ENCODE assay signal across 26 cellular contexts in the genomic region with DNA sequence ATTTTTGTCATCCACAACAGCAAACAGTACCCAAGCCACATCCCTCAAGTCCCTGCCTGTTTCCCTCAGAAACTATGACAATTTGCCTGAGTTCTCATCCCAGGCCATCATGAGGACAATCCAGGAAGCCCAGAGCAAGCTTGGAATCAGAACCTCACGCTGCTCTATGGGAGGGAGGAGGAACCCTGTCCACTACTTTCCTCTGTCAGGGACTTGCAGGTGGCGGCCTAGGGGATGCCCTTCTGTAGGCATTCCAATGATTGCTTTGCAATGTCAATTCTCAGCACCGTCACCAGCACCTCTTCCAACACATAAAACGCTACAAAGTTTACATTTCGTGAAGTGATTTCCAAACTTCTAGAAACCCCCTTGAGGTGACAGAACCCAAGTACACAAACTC.
"Had no signal": no experiment of that assay in that cellular context is flagged by ENCODE, and none has a peak within 500 bp of the region (broad histone marks: within the 10 kb centered on the region; RNA-seq: fewer than 3 reads in every experiment).

No MANE protein-coding gene starts in this region.

- H3K9me3 ChIP-seq: left ventricle myocardium inferior, neutrophil, ovary, right atrium auricular region, stomach, testis, thyroid gland, transverse colon, uterus had no signal

- H3K27me3 ChIP-seq: neural progenitor cell, neutrophil, ovary, right atrium auricular region, stomach, testis, thyroid gland, transverse colon, uterus had no signal

- H3K4me3 ChIP-seq: left ventricle myocardium inferior, lung, neural progenitor cell, ovary, right atrium auricular region, skin epidermis, stomach, testis, thyroid gland, transverse colon, uterus had no signal

- FAIRE-seq: islet of Langerhans had no signal

- H3K36me3 Mint-ChIP-seq: immature natural killer cell, mesothelial cell of epicardium, natural killer cell, neural progenitor cell had no signal

- H3K27ac ChIP-seq: left ventricle myocardium inferior, neural progenitor cell, neutrophil, ovary, right atrium auricular region, skin epidermis, stomach, testis, thyroid gland, transverse colon, uterus had no signal

- H3K9ac ChIP-seq: neural progenitor cell had no signal

- H3K27ac Mint-ChIP-seq: immature natural killer cell; mesothelial cell of epicardium; natural killer cell; nephron progenitor cell; progenitor cell of endocrine pancreas; stimulated activated naive B cell treated with anti-CD40 and anti-IgM and Interleukin-4, amounts not matched to agents 10 μg/mL and 1 μg/mL and 100 μg/mL, for 72 hours had no signal

- DNase-seq: hypothalamus; immature natural killer cell; left ventricle myocardium inferior; naive B cell; natural killer cell; nephron progenitor cell; occipital lobe; ovary; stimulated activated CD4-positive, alpha-beta T cell treated with anti-CD3 and anti-CD28 coated beads, Interleukin-12 subunit alpha, Interleukin-12 subunit beta, amount 100 ng/mL, for 4 hours; stimulated activated CD4-positive, alpha-beta T cell treated with anti-CD3 and anti-CD28 coated beads, Interleukin-2, amount 100 ng/mL, for 24 hours; stimulated activated CD4-positive, alpha-beta T cell treated with anti-CD3 and anti-CD28 coated beads, Interleukin-4, amount 100 ng/mL, for 1 hour; stimulated activated naive B cell treated with anti-CD40 and anti-IgM and Interleukin-4, amounts not matched to agents 10 μg/mL and 1 μg/mL and 100 μg/mL, for 72 hours; stimulated activated naive CD8-positive, alpha-beta T cell treated with anti-CD3 and anti-CD28 coated beads, Interleukin-15, Interleukin-2, amounts not matched to agents 100 U/mL and 50 U/mL, for 24 hours; stomach; testis; thyroid gland; transverse colon; uterus had no signal

- H2AFZ ChIP-seq: neural progenitor cell had no signal

- H3K36me3 ChIP-seq: left ventricle myocardium inferior, neural progenitor cell, neutrophil, ovary, right atrium auricular region, stomach, thyroid gland, transverse colon, uterus had no signal

- H3K4me2 ChIP-seq: neural progenitor cell had no signal

- H3K4me1 ChIP-seq: neural progenitor cell, right atrium auricular region, stomach, testis, thyroid gland, transverse colon, uterus had no signal

- H3K4me3 Mint-ChIP-seq: immature natural killer cell; mesothelial cell of epicardium; naive B cell; natural killer cell; nephron progenitor cell; neural progenitor cell; stimulated activated naive B cell treated with anti-CD40 and anti-IgM and Interleukin-4, amounts not matched to agents 10 μg/mL and 1 μg/mL and 100 μg/mL, for 72 hours had no signal

- H3K4me1 Mint-ChIP-seq: immature natural killer cell; natural killer cell; stimulated activated naive B cell treated with anti-CD40 and anti-IgM and Interleukin-4, amounts not matched to agents 10 μg/mL and 1 μg/mL and 100 μg/mL, for 72 hours had no signal

- H3K9me3 Mint-ChIP-seq: mesothelial cell of epicardium, natural killer cell had no signal

- H3K27me3 Mint-ChIP-seq: naive B cell; stimulated activated naive B cell treated with anti-CD40 and anti-IgM and Interleukin-4, amounts not matched to agents 10 μg/mL and 1 μg/mL and 100 μg/mL, for 72 hours had no signal
